8 cellular contexts compared by ENCODE assay signal in the genomic region with DNA sequence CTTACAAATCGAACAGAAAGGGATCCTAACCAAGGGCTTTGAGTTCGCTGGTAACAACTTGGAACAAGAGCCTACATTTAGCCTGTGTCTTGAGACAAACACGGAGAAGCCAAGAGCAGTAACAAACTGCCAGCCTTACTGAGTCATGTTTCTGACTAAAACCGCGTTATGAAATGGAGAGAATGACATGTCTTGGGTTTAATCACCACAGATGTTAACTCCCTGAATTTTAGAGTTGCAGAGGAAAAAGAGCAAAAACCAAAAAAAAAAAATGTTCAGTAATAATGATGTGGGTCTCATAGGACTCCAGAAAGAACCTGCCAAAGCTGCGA. TPM values are rescaled to one million over a fixed set of nuclear protein-coding genes. Genes with fewer than 3 reads are reported as not detected.
DNase-seq lines count a peak whose midpoint lies in the region; ATAC-seq and TF ChIP-seq lines count a peak whose summit lies in the region.

No MANE protein-coding gene starts in this region.

- WGBS in adrenal gland, 4 donors: 3 to 4% (median 3%) methylated on average over 6 of the region's 6 CpGs
- 13% methylated on average over 6 of the region's 6 CpGs for WGBS in right cardiac atrium

- H3K4me3 ChIP-seq in adrenal gland (peak overlapping the region in 3 of 4 donors; percentile 10 to 94 (median 83)), right cardiac atrium (ENCODE audit: low read length) (peak overlapping the region; percentile 95), gastrocnemius medialis (peak overlapping the region; percentile 95 to 97 (median 96))

- TF ChIP-seq POLR2A in adrenal gland (IDR thresholded peaks at IDR 0.05) (no peak), gastrocnemius medialis (IDR thresholded peaks at IDR 0.05) (no peak)

- H3K4me1 ChIP-seq in adrenal gland (replicated peaks in 1 of 2) (peaks cover 8 to 43% of the 10 kb centered on the region in 2 donors), right cardiac atrium (ENCODE audit: control insufficient read depth, insufficient read depth, low read length) (peaks cover 2% of the 10 kb centered on the region), gastrocnemius medialis (peaks cover 18 to 42% of the 10 kb centered on the region in 2 donors)

- H3K27me3 ChIP-seq in adrenal gland: no peaks in the 10 kb centered on the region
- no peaks in the 10 kb centered on the region for H3K27me3 ChIP-seq in right cardiac atrium (ENCODE audit: control insufficient read depth, insufficient read depth)
- H3K27me3 ChIP-seq in gastrocnemius medialis: no peaks in the 10 kb centered on the region

- TF ChIP-seq CTCF in adrenal gland (IDR thresholded peaks at IDR 0.05): no peak
- TF ChIP-seq CTCF in gastrocnemius medialis (IDR thresholded peaks at IDR 0.05 in 4 of 5, conservative IDR thresholded peaks at IDR 0.05 in 1 of 5): no peak

- H3K9me3 ChIP-seq in adrenal gland (replicated peaks in 1 of 3): no peaks in the 10 kb centered on the region
- H3K9me3 ChIP-seq in right cardiac atrium (ENCODE audit: control insufficient read depth, low read length): no peaks in the 10 kb centered on the region
- no peaks in the 10 kb centered on the region for H3K9me3 ChIP-seq in gastrocnemius medialis

- in situ Hi-C loops in gastrocnemius medialis (cut with MboI; ENCODE audit: low sequenced_read_pairs in 4 of 4): no loop called here

- peak; percentile 73 for DNase-seq in NCI-H1694 treated with DMSO at 0.1 percent for 48 hours (lab: John Stamatoyannopoulos, UW)
- no peak for DNase-seq in NCI-H1694 (lab: John Stamatoyannopoulos, UW)
- peak; percentile 59 for DNase-seq in NCI-H460 (ENCODE audit: extremely low read depth, low read depth)
- peak; percentile 41 to 72 (median 61) for DNase-seq in adrenal gland
- DNase-seq in right cardiac atrium: peak in 1 of 3 donors; percentile 37
- peak; percentile 59 to 73 for DNase-seq in gastrocnemius medialis

- H3K27ac ChIP-seq in adrenal gland (peak overlapping the region; percentile 76 to 100 (median 96)), right cardiac atrium (ENCODE audit: low read length) (peak overlapping the region; percentile 97), gastrocnemius medialis (peak overlapping the region; percentile 96 to 98 (median 98))

- H3K36me3 ChIP-seq in adrenal gland (replicated peaks in 1 of 2) (no peaks in the 10 kb centered on the region), gastrocnemius medialis (no peaks in the 10 kb centered on the region)

- ATAC-seq in HG02678 (IDR thresholded peaks at IDR 0.05; ENCODE audit: unreplicated experiment) (peak; percentile 26), right cardiac atrium (peak; percentile 42 to 54), gastrocnemius medialis (peak; percentile 90 to 93), GM19397 (IDR thresholded peaks at IDR 0.05; ENCODE audit: unreplicated experiment) (no peak)

- intact Hi-C loops in adrenal gland (cut with DNase I) (no loop called here), right cardiac atrium (cut with DNase I) (loop anchor here in 1 of 4 donors (5.0 kb wide), 1 partner anchor 61 kb away; the partner anchor contains the start of gene ACTR6), gastrocnemius medialis (cut with DNase I; ENCODE audit: low total_unique reads) (no loop called here)

RNA-seq across cellular contexts. Expression of gene BLTP3B, which starts 1.0 kb away (rescaled TPM):
- 34.5 and 36.7 TPM in 2 replicates for total RNA-seq in NCI-H460 (2014; rRNA removed; shearing (Covaris generic))
- 8.4 and 9.7 TPM in 2 replicates for polyA plus RNA-seq in NCI-H460 (2014; cell fraction: nucleus; rRNA removed)
- total RNA-seq in adrenal gland (10 to 100 TPM; 32.2 to 50.2 (median 37.6) TPM), right cardiac atrium (10 to 100 TPM; 13.8 to 20.1 (median 15.9) TPM), gastrocnemius medialis (10 to 100 TPM; 33.6 to 71.3 (median 42.5) TPM)
- polyA plus RNA-seq in adrenal gland (10 to 100 TPM in 1 of 3 donors, 1 to 10 TPM in 2; 6.0 to 43.5 (median 6.5) TPM), right cardiac atrium (6.5 TPM)

RNA-seq across cellular contexts. Expression of gene ACTR6, which starts 59.0 kb away (rescaled TPM):
- 41.5 and 42.2 TPM in 2 replicates for total RNA-seq in NCI-H460 (2014; rRNA removed; shearing (Covaris generic))
- polyA plus RNA-seq in NCI-H460 (2014; cell fraction: nucleus; rRNA removed): 29.6 and 39.9 TPM in 2 replicates
- total RNA-seq in adrenal gland (10 to 100 TPM in 7 of 8 donors, 1 to 10 TPM in 1; 5.4 to 30.1 (median 23.3) TPM), right cardiac atrium (10 to 100 TPM; 19.0 to 29.9 (median 23.6) TPM), gastrocnemius medialis (10 to 100 TPM in 3 of 4 donors, 1 to 10 TPM in 1; 8.4 to 19.2 (median 16.6) TPM)
- polyA plus RNA-seq in adrenal gland (10 to 100 TPM in 2 of 3 donors, 1 to 10 TPM in 1; 9.3 to 23.9 (median 11.3) TPM), right cardiac atrium (19.2 TPM)
